10 cellular contexts compared by ENCODE assay signal in genomic region chr3:133488785-133489367, GRCh38.
DNase-seq lines count a peak whose midpoint lies in the region; FAIRE-seq and TF ChIP-seq lines count a peak whose summit lies in the region.
"Had no signal": no experiment of that assay in that cellular context is flagged by ENCODE, and none has a peak within 500 bp of the region (broad histone marks: within the 10 kb centered on the region; RNA-seq: fewer than 3 reads in every experiment).

No MANE protein-coding gene starts in this region.

- H3K27me3 ChIP-seq in SU-DHL-6 (ENCODE audit: low read length) (no peaks in the 10 kb centered on the region), hepatocyte (no peaks in the 10 kb centered on the region), tibial artery (no peaks in the 10 kb centered on the region)

- DNase-seq in AG10803 (ENCODE audit: low read depth) (peak; percentile 65), H54 (ENCODE audit: insufficient read length, low spot score) (no peak), hepatocyte (ENCODE audit: low spot score) (peak; percentile 62), G401 (ENCODE audit: low spot score) (no peak), hypothalamus (lab: John Stamatoyannopoulos, UW) (no peak), coronary artery (ENCODE audit: low spot score) (no peak), tibial artery (no peak)
- DNase-seq: erythroblast, NCI-H2107 had no signal

- in situ Hi-C loops in G401 (cut with HindIII; ENCODE audit: low sequenced_read_pairs): no loop called here

- H3F3A ChIP-seq in SU-DHL-6 (ENCODE audit: insufficient read depth): peaks cover 69% of the 10 kb centered on the region

- peak; percentile 78 for FAIRE-seq in H54 (lab: Jason Lieb, UNC)

- intact Hi-C loops in tibial artery (cut with DNase I; ENCODE audit: low total_unique reads): no loop called here

- H3K9me2 ChIP-seq in SU-DHL-6 (replicated peaks; ENCODE audit: insufficient read depth, low read length) (no peaks in the 10 kb centered on the region), hepatocyte (replicated peaks; ENCODE audit: insufficient read depth) (no peaks in the 10 kb centered on the region)

- peak overlapping the region; percentile 69 for H3K9ac ChIP-seq in SU-DHL-6 (ENCODE audit: low read length)

- H2AFZ ChIP-seq in SU-DHL-6 (ENCODE audit: low read depth, low read length, severe bottlenecking): no peak overlapping the region
- no peak overlapping the region for H2AFZ ChIP-seq in hepatocyte

- H3K4me3 ChIP-seq in AG10803 (ENCODE audit: low read length): no peak overlapping the region
- H3K4me3 ChIP-seq in SU-DHL-6 (ENCODE audit: insufficient read depth, low read length, poor library complexity, severe bottlenecking): peak overlapping the region; percentile 56
- H3K4me3 ChIP-seq in hepatocyte: no peak overlapping the region
- H3K4me3 ChIP-seq in coronary artery: no peak overlapping the region
- H3K4me3 ChIP-seq in tibial artery: no peak overlapping the region

- H3K27ac ChIP-seq in SU-DHL-6 (ENCODE audit: low read depth, low read length) (peak overlapping the region; percentile 97), hepatocyte (peak overlapping the region; percentile 3), coronary artery (no peak overlapping the region), tibial artery (no peak overlapping the region)

- WGBS in hepatocyte (ENCODE audit: low lambda C conversion rate, missing lambda C conversion rate): 42% methylated on average over 3 of the region's 3 CpGs

- no peak for TF ChIP-seq CTCF in AG10803 (conservative IDR thresholded peaks at IDR 0.05; ENCODE audit: low read length)
- TF ChIP-seq CTCF in SU-DHL-6 (IDR thresholded peaks at IDR 0.05; ENCODE audit: insufficient read depth, low read length, poor library complexity, severe bottlenecking): no peak
- TF ChIP-seq CTCF in hepatocyte (IDR thresholded peaks at IDR 0.05; ENCODE audit: poor library complexity): no peak
- TF ChIP-seq CTCF in coronary artery (IDR thresholded peaks at IDR 0.05): no peak
- TF ChIP-seq CTCF in tibial artery (IDR thresholded peaks at IDR 0.05): no peak

- peaks cover 36% of the 10 kb centered on the region; the same call in 1 of the 2 replicates for H3K36me3 ChIP-seq in SU-DHL-6 (ENCODE audit: low read length)
- no peaks in the 10 kb centered on the region for H3K36me3 ChIP-seq in hepatocyte (replicated peaks; ENCODE audit: insufficient read depth, low read depth)
- H3K36me3 ChIP-seq in tibial artery: no peaks in the 10 kb centered on the region

- TF ChIP-seq POLR2A in H54 (IDR thresholded peaks at IDR 0.05; ENCODE audit: low read depth, low read length): no peak

- no peaks in the 10 kb centered on the region for H3K4me1 ChIP-seq in hepatocyte (ENCODE audit: insufficient read depth)
- H3K4me1 ChIP-seq in tibial artery: no peaks in the 10 kb centered on the region

- H3K9me3 ChIP-seq in SU-DHL-6 (ENCODE audit: insufficient read depth, low read length): peaks cover 19% of the 10 kb centered on the region; the same call in 1 of the 2 replicates
- no peaks in the 10 kb centered on the region for H3K9me3 ChIP-seq in hepatocyte (ENCODE audit: low read depth)
- H3K9me3 ChIP-seq in tibial artery: no peaks in the 10 kb centered on the region

- H4K20me1 ChIP-seq in SU-DHL-6 (ENCODE audit: low read depth, low read length): no peaks in the 10 kb centered on the region
- no peaks in the 10 kb centered on the region for H4K20me1 ChIP-seq in hepatocyte (ENCODE audit: insufficient read depth, poor library complexity, severe bottlenecking)

- H3K4me2 ChIP-seq in SU-DHL-6 (ENCODE audit: low read depth, low read length, poor library complexity, severe bottlenecking): peak overlapping the region; percentile 89
- peak overlapping the region; percentile 6 for H3K4me2 ChIP-seq in hepatocyte

- H3K79me2 ChIP-seq in SU-DHL-6 (ENCODE audit: insufficient read depth, low read length) (peaks cover 58% of the 10 kb centered on the region), hepatocyte (no peaks in the 10 kb centered on the region)

Comparison
In these comparisons a context has a peak if more than half of its experiments do, and no peak if none do; other contexts are left out.
1. DNase-seq: peak in AG10803 (single experiment) and hepatocyte (single experiment); none in H54 (single experiment), G401 (single experiment), hypothalamus (0 of 51), coronary artery (single experiment) and tibial artery (0 of 2).
2. H3K27ac ChIP-seq: peak in SU-DHL-6 (single experiment) and hepatocyte (single experiment); none in coronary artery (0 of 2) and tibial artery (0 of 2).